In genomic region chr7:27183682-27184341, GRCh38 we compare ENCODE assay signal across 9 cellular contexts. TPM values are rescaled to one million over a fixed set of nuclear protein-coding genes. Genes with fewer than 3 reads are reported as not detected.
DNase-seq lines count a peak whose midpoint lies in the region; ATAC-seq and TF ChIP-seq lines count a peak whose summit lies in the region.
"Had no signal": no experiment of that assay in that cellular context is flagged by ENCODE, and none has a peak within 500 bp of the region (broad histone marks: within the 10 kb centered on the region; RNA-seq: fewer than 3 reads in every experiment).

No MANE protein-coding gene starts in this region.

- CTCF ChIA-PET in Calu3 (lab: Charles Lee) = interaction anchor here (0.7 to 1.5 kb wide), 3 partner anchors 12 to 450 kb away, joined by 3 to 8 read pairs (median 3); no protein-coding TSS in a partner anchor
- CTCF ChIA-PET in mammary epithelial cell (lab: Charles Lee; ENCODE audit: low non-redundant PET) = interaction anchor here (0.6 kb wide), 1 partner anchor 819 kb away, joined by 8 read pairs; no protein-coding TSS in a partner anchor

- ATAC-seq in HG02840 (IDR thresholded peaks at IDR 0.05; ENCODE audit: low FRiP score, unreplicated experiment) (no peak), GM21723 (IDR thresholded peaks at IDR 0.05; ENCODE audit: unreplicated experiment) (no peak)

- H3K9me3 Mint-ChIP-seq in Calu3 (ENCODE audit: low read depth, unreplicated experiment) = no peaks in the 10 kb centered on the region

- H3K27me3 ChIP-seq in mammary epithelial cell (ENCODE audit: insufficient read depth, low read length) = peaks cover 25% of the 10 kb centered on the region
- peaks cover 96% of the 10 kb centered on the region for H3K27me3 ChIP-seq in neuron (ENCODE audit: insufficient read depth, low read length)

- TF ChIP-seq CTCF in Calu3 (IDR thresholded peaks at IDR 0.05; ENCODE audit: unreplicated experiment) = no peak
- no peak for TF ChIP-seq CTCF in mammary epithelial cell (conservative IDR thresholded peaks at IDR 0.05 in 1 of 2, IDR thresholded peaks at IDR 0.05 in 1 of 2; ENCODE audit: extremely low read depth in 1 of 2, insufficient read depth in 1 of 2, low read depth in 1 of 2, low read length in 2 of 2)

- H3K9me3 ChIP-seq in mammary epithelial cell (replicated peaks; ENCODE audit: insufficient read depth, low read length) (no peaks in the 10 kb centered on the region), neuron (ENCODE audit: low read length) (no peaks in the 10 kb centered on the region)

- H3K9ac ChIP-seq in mammary epithelial cell (ENCODE audit: insufficient read depth, low read length) = no peak overlapping the region

- peaks cover 44% of the 10 kb centered on the region for H3K27me3 Mint-ChIP-seq in Calu3 (ENCODE audit: unreplicated experiment)

- DNase-seq in Calu3 (no peak), M059J (ENCODE audit: low read depth) (peak; percentile 64), mammary epithelial cell (no peak), DMS79 treated with DMSO at 0.1 percent for 48 hours (lab: John Stamatoyannopoulos, UW) (no peak)
- DNase-seq in stimulated activated naive CD4-positive, alpha-beta T cell treated with Interleukin-2 at 50 U/mL for 16 hours (lab: John Stamatoyannopoulos, UW) = no peak

- peaks cover 21% of the 10 kb centered on the region for H3K4me1 ChIP-seq in mammary epithelial cell (ENCODE audit: insufficient read depth, low read length)
- H3K4me1 ChIP-seq in neuron (ENCODE audit: insufficient read depth, low read length) = peaks cover 9% of the 10 kb centered on the region

- H3K36me3 ChIP-seq in mammary epithelial cell (ENCODE audit: insufficient read depth, low read length) (no peaks in the 10 kb centered on the region), neuron (ENCODE audit: insufficient read depth, low read length) (no peaks in the 10 kb centered on the region)

- peak overlapping the region; percentile 45 to 53 (median 47) for H3K4me3 ChIP-seq in mammary epithelial cell (replicated peaks in 1 of 3; ENCODE audit: insufficient read depth in 1 of 3, low read depth in 2 of 3, low read length in 3 of 3)
- H3K4me3 ChIP-seq in neuron (ENCODE audit: low read length) = peak overlapping the region; percentile 37

- H4K20me1 ChIP-seq in mammary epithelial cell (ENCODE audit: insufficient read depth, low read length) = no peaks in the 10 kb centered on the region

- no peak overlapping the region for H3K27ac ChIP-seq in mammary epithelial cell (ENCODE audit: insufficient read depth, low read depth, low read length)

- no peak overlapping the region for H3K27ac Mint-ChIP-seq in Calu3 (ENCODE audit: unreplicated experiment)

- H2AFZ ChIP-seq in mammary epithelial cell (ENCODE audit: low read depth, low read length) = peak overlapping the region; percentile 92
- peak overlapping the region; percentile 91 for H2AFZ ChIP-seq in neuron (ENCODE audit: low read depth, low read length)

- WGBS in mammary epithelial cell (ENCODE audit: low coverage, missing lambda C conversion rate) = 24% methylated on average over 25 of the region's 30 CpGs

- BruUV-seq in Calu3 (replicated peaks; lab: Mats Ljungman, UMichigan) = no TSS peak
- no TSS peak for BruUV-seq in mammary epithelial cell (replicated peaks; lab: Mats Ljungman, UMichigan)

- peak overlapping the region; percentile 74 for H3K4me3 Mint-ChIP-seq in Calu3 (ENCODE audit: low read depth, unreplicated experiment)

- H3K79me2 ChIP-seq in mammary epithelial cell (ENCODE audit: insufficient read depth, low read length) = no peaks in the 10 kb centered on the region

- intact Hi-C loops in Calu3 (cut with micrococcal nuclease; ENCODE audit: unreplicated experiment) (no loop called here), mammary epithelial cell (cut with micrococcal nuclease) (no loop called here)

- dilution Hi-C loops in mammary epithelial cell (cut with HindIII; ENCODE audit: low sequenced_read_pairs) = no loop called here

- in situ Hi-C loops in mammary epithelial cell (cut with MboI; ENCODE audit: low sequenced_read_pairs in 2 of 2) = loop anchor here in 1 of 2 donors (25.0 kb wide), 1 partner anchor 903 kb away; no protein-coding TSS in a partner anchor

- peak overlapping the region; percentile 90 for H3K4me2 ChIP-seq in mammary epithelial cell (ENCODE audit: insufficient read depth, low read depth, low read length)

- peaks cover 18% of the 10 kb centered on the region for H3K4me1 Mint-ChIP-seq in Calu3 (ENCODE audit: low read depth, unreplicated experiment)

- peaks cover 21% of the 10 kb centered on the region for H3K36me3 Mint-ChIP-seq in Calu3 (ENCODE audit: insufficient read depth, unreplicated experiment)

RNA-seq across cellular contexts. Expression of gene HOXA11, which starts 1.2 kb away (rescaled TPM):
- total RNA-seq in Calu3 (2022) (0.39 and 0.54 TPM in 2 replicates), mammary epithelial cell (under 1 TPM; 0.17 to 0.96 TPM)
- total RNA-seq in M059J (2014; rRNA removed; shearing (Covaris generic)) = 0.79 and 1.1 TPM in 2 replicates
- 0.12 TPM for polyA plus RNA-seq in mammary epithelial cell
- polyA minus RNA-seq in mammary epithelial cell = not detected
- total RNA-seq: HT1080 had no signal

RNA-seq across cellular contexts. Expression of gene HOXA10, which starts 9.7 kb away (rescaled TPM):
- total RNA-seq in Calu3 (2022) = 11.8 and 12.1 TPM in 2 replicates
- total RNA-seq in M059J (2014; rRNA removed; shearing (Covaris generic)) = 15.4 and 16.7 TPM in 2 replicates
- total RNA-seq in mammary epithelial cell = 1 to 10 TPM; 4.2 to 4.3 TPM
- 0.18 TPM for polyA plus RNA-seq in mammary epithelial cell
- polyA minus RNA-seq in mammary epithelial cell = not detected

RNA-seq across cellular contexts. Expression of gene HOXA13, which starts 16.1 kb away (rescaled TPM):
- total RNA-seq in Calu3 (2022) = 1.3 and 1.6 TPM in 2 replicates
- 1.4 and 3.4 TPM in 2 replicates for total RNA-seq in M059J (2014; rRNA removed; shearing (Covaris generic))
- total RNA-seq in mammary epithelial cell = not detected
- not detected for polyA plus RNA-seq in mammary epithelial cell
- not detected for polyA minus RNA-seq in mammary epithelial cell

RNA-seq across cellular contexts. Expression of gene HOXA9, which starts 18.5 kb away (rescaled TPM):
- total RNA-seq in Calu3 (2022) (1.7 and 2.5 TPM in 2 replicates), mammary epithelial cell (10 to 100 TPM in 1 of 2 donors, 1 to 10 TPM in 1; 7.8 to 25.1 TPM)
- 66.1 and 66.8 TPM in 2 replicates for total RNA-seq in M059J (2014; rRNA removed; shearing (Covaris generic))
- 0.03 TPM for polyA plus RNA-seq in mammary epithelial cell
- polyA minus RNA-seq in mammary epithelial cell = not detected

RNA-seq across cellular contexts. Expression of gene HOXA7, which starts 27.3 kb away (rescaled TPM):
- total RNA-seq in Calu3 (2022) (not detected in 2 replicates), mammary epithelial cell (1 to 10 TPM; 2.3 to 8.0 TPM)
- 3.7 and 4.6 TPM in 2 replicates for total RNA-seq in M059J (2014; rRNA removed; shearing (Covaris generic))
- 3.9 TPM for polyA plus RNA-seq in mammary epithelial cell
- 3.7 TPM for polyA minus RNA-seq in mammary epithelial cell
- total RNA-seq: HT1080 had no signal
